Comparison of ENCODE assay signal across 23 cellular contexts in genomic region chr12:10276774-10277173, GRCh38. TPM values are rescaled to one million over a fixed set of nuclear protein-coding genes. Genes with fewer than 3 reads are reported as not detected.
DNase-seq lines count a peak whose midpoint lies in the region; ATAC-seq and TF ChIP-seq lines count a peak whose summit lies in the region.
"Had no signal": no experiment of that assay in that cellular context is flagged by ENCODE, and none has a peak within 500 bp of the region (broad histone marks: within the 10 kb centered on the region; RNA-seq: fewer than 3 reads in every experiment).

No MANE protein-coding gene starts in this region.

- ATAC-seq in activated CD8-positive, alpha-beta T cell treated with anti-CD3 and anti-CD28 coated beads for 36 hours: peak; percentile 30
- no peak for ATAC-seq in activated CD8-positive, alpha-beta T cell treated with anti-CD3 and anti-CD28 coated beads, Interleukin-2, amount 10 ng/mL, durations not matched to agents 7 days and 5 days
- peak; percentile 59 for ATAC-seq in activated naive CD8-positive, alpha-beta T cell treated with anti-CD3 and anti-CD28 coated beads, Interleukin-2, amount 50 U/mL, for 24 hours
- peak in 1 of 3 donors; percentile 13 for ATAC-seq in natural killer cell

- H3K4me1 Mint-ChIP-seq in activated CD8-positive, alpha-beta T cell treated with anti-CD3 and anti-CD28 coated beads for 36 hours (ENCODE audit: low read depth): peaks cover 22% of the 10 kb centered on the region
- peaks cover 4% of the 10 kb centered on the region for H3K4me1 Mint-ChIP-seq in activated CD8-positive, alpha-beta T cell treated with anti-CD3 and anti-CD28 coated beads, Interleukin-2, amount 10 ng/mL, durations not matched to agents 7 days and 5 days (ENCODE audit: low read depth)
- peaks cover 25% of the 10 kb centered on the region for H3K4me1 Mint-ChIP-seq in activated naive CD8-positive, alpha-beta T cell treated with anti-CD3 and anti-CD28 coated beads, Interleukin-2, amount 50 U/mL, for 24 hours
- peaks cover 45 to 59% of the 10 kb centered on the region in 2 donors for H3K4me1 Mint-ChIP-seq in natural killer cell
- H3K4me1 Mint-ChIP-seq: CD4-positive, CD25-positive, alpha-beta regulatory T cell had no signal

- no peak for DNase-seq in activated CD8-positive, alpha-beta T cell treated with anti-CD3 and anti-CD28 coated beads for 36 hours
- no peak for DNase-seq in activated CD8-positive, alpha-beta T cell treated with anti-CD3 and anti-CD28 coated beads, Interleukin-2, amount 10 ng/mL, durations not matched to agents 7 days and 5 days
- no peak for DNase-seq in activated naive CD8-positive, alpha-beta T cell treated with anti-CD3 and anti-CD28 coated beads, Interleukin-2, amount 50 U/mL, for 24 hours
- DNase-seq in natural killer cell (no peak), DMS 273 treated with DMSO at 0.1 percent for 48 hours (lab: John Stamatoyannopoulos, UW) (no peak), cortex of kidney (lab: John Stamatoyannopoulos, UW) (no peak), NCI-H1694 treated with DMSO at 0.1 percent for 48 hours (lab: John Stamatoyannopoulos, UW) (no peak), NCI-H2029 treated with DMSO at 0.1 percent for 48 hours (lab: John Stamatoyannopoulos, UW) (no peak)
- DNase-seq: 8988T; BE2C; CD4-positive, CD25-positive, alpha-beta regulatory T cell; COR-L47; DMS153; GF-D8; HCEC 1CT; IMR-90; MG63; NCI-H1092; NCI-H146; NCI-H748 treated with DMSO at 0.1 percent for 48 hours; NK-92 treated with Interleukin-12 subunit alpha and Interleukin-12 subunit beta, amount 100 ng/mL, for 24 hours; Right ventricle myocardium superior had no signal

- peaks cover 1% of the 10 kb centered on the region for H3K36me3 Mint-ChIP-seq in activated CD8-positive, alpha-beta T cell treated with anti-CD3 and anti-CD28 coated beads for 36 hours (ENCODE audit: low read depth)
- H3K36me3 Mint-ChIP-seq in activated CD8-positive, alpha-beta T cell treated with anti-CD3 and anti-CD28 coated beads, Interleukin-2, amount 10 ng/mL, durations not matched to agents 7 days and 5 days (ENCODE audit: low read depth): no peaks in the 10 kb centered on the region
- H3K36me3 Mint-ChIP-seq in activated naive CD8-positive, alpha-beta T cell treated with anti-CD3 and anti-CD28 coated beads, Interleukin-2, amount 50 U/mL, for 24 hours (ENCODE audit: low read depth): peaks cover 2% of the 10 kb centered on the region
- peaks cover 7% of the 10 kb centered on the region for H3K36me3 Mint-ChIP-seq in natural killer cell
- H3K36me3 Mint-ChIP-seq: CD4-positive, CD25-positive, alpha-beta regulatory T cell had no signal

- POLR2A ChIA-PET in activated CD8-positive, alpha-beta T cell treated with anti-CD3 and anti-CD28 coated beads for 36 hours (lab: Charles Lee): no interaction called here
- POLR2A ChIA-PET in activated CD8-positive, alpha-beta T cell treated with anti-CD3 and anti-CD28 coated beads, Interleukin-2, amount 10 ng/mL, durations not matched to agents 7 days and 5 days (lab: Charles Lee): no interaction called here

- intact Hi-C loops in activated CD8-positive, alpha-beta T cell treated with anti-CD3 and anti-CD28 coated beads for 36 hours (cut with micrococcal nuclease): no loop called here
- intact Hi-C loops in natural killer cell (cut with micrococcal nuclease): loop anchor here (5.0 kb wide), 1 partner anchor 36 kb away; no protein-coding TSS in a partner anchor

- H3K27ac Mint-ChIP-seq in activated CD8-positive, alpha-beta T cell treated with anti-CD3 and anti-CD28 coated beads for 36 hours: peak overlapping the region; percentile 68
- H3K27ac Mint-ChIP-seq in activated CD8-positive, alpha-beta T cell treated with anti-CD3 and anti-CD28 coated beads, Interleukin-2, amount 10 ng/mL, durations not matched to agents 7 days and 5 days: no peak overlapping the region
- peak overlapping the region; percentile 40 for H3K27ac Mint-ChIP-seq in activated naive CD8-positive, alpha-beta T cell treated with anti-CD3 and anti-CD28 coated beads, Interleukin-2, amount 50 U/mL, for 24 hours
- peak overlapping the region; percentile 72 to 73 for H3K27ac Mint-ChIP-seq in natural killer cell
- H3K27ac Mint-ChIP-seq: CD4-positive, CD25-positive, alpha-beta regulatory T cell had no signal

- peaks cover 2% of the 10 kb centered on the region for H3K27me3 Mint-ChIP-seq in activated CD8-positive, alpha-beta T cell treated with anti-CD3 and anti-CD28 coated beads for 36 hours
- H3K27me3 Mint-ChIP-seq in activated CD8-positive, alpha-beta T cell treated with anti-CD3 and anti-CD28 coated beads, Interleukin-2, amount 10 ng/mL, durations not matched to agents 7 days and 5 days (ENCODE audit: low read depth): peaks cover 1% of the 10 kb centered on the region
- peaks cover 3% of the 10 kb centered on the region for H3K27me3 Mint-ChIP-seq in activated naive CD8-positive, alpha-beta T cell treated with anti-CD3 and anti-CD28 coated beads, Interleukin-2, amount 50 U/mL, for 24 hours
- H3K27me3 Mint-ChIP-seq in natural killer cell (ENCODE audit: low read depth in 2 of 2): no peaks in the 10 kb centered on the region

- H3K4me3 Mint-ChIP-seq in activated CD8-positive, alpha-beta T cell treated with anti-CD3 and anti-CD28 coated beads for 36 hours: no peak overlapping the region
- no peak overlapping the region for H3K4me3 Mint-ChIP-seq in activated CD8-positive, alpha-beta T cell treated with anti-CD3 and anti-CD28 coated beads, Interleukin-2, amount 10 ng/mL, durations not matched to agents 7 days and 5 days
- no peak overlapping the region for H3K4me3 Mint-ChIP-seq in activated naive CD8-positive, alpha-beta T cell treated with anti-CD3 and anti-CD28 coated beads, Interleukin-2, amount 50 U/mL, for 24 hours
- peak overlapping the region; percentile 45 for H3K4me3 Mint-ChIP-seq in natural killer cell
- H3K4me3 Mint-ChIP-seq: CD4-positive, CD25-positive, alpha-beta regulatory T cell had no signal

- CTCF ChIA-PET in activated CD8-positive, alpha-beta T cell treated with anti-CD3 and anti-CD28 coated beads for 36 hours (lab: Charles Lee): no interaction called here
- CTCF ChIA-PET in activated CD8-positive, alpha-beta T cell treated with anti-CD3 and anti-CD28 coated beads, Interleukin-2, amount 10 ng/mL, durations not matched to agents 7 days and 5 days (lab: Charles Lee): no interaction called here

- no peak for TF ChIP-seq CTCF in activated CD8-positive, alpha-beta T cell treated with anti-CD3 and anti-CD28 coated beads for 36 hours (IDR thresholded peaks at IDR 0.05)
- TF ChIP-seq CTCF in natural killer cell (IDR thresholded peaks at IDR 0.05): no peak

- peaks cover 1% of the 10 kb centered on the region for H3K9me3 Mint-ChIP-seq in activated CD8-positive, alpha-beta T cell treated with anti-CD3 and anti-CD28 coated beads for 36 hours
- peaks cover 13% of the 10 kb centered on the region for H3K9me3 Mint-ChIP-seq in activated CD8-positive, alpha-beta T cell treated with anti-CD3 and anti-CD28 coated beads, Interleukin-2, amount 10 ng/mL, durations not matched to agents 7 days and 5 days (ENCODE audit: insufficient read depth)
- H3K9me3 Mint-ChIP-seq in activated naive CD8-positive, alpha-beta T cell treated with anti-CD3 and anti-CD28 coated beads, Interleukin-2, amount 50 U/mL, for 24 hours: peaks cover 11% of the 10 kb centered on the region
- peaks cover 3 to 4% of the 10 kb centered on the region in 2 donors for H3K9me3 Mint-ChIP-seq in natural killer cell

RNA-seq across cellular contexts. Expression of gene KLRD1, which starts 30.9 kb away (rescaled TPM):
- 10 to 100 TPM in 1 of 2 experiments, 1 to 10 TPM in 1; 6.9 to 10.8 TPM for total RNA-seq in activated CD8-positive, alpha-beta T cell treated with anti-CD3 and anti-CD28 coated beads for 36 hours
- 1 to 10 TPM; 7.6 to 8.8 TPM for total RNA-seq in activated CD8-positive, alpha-beta T cell treated with anti-CD3 and anti-CD28 coated beads, Interleukin-2, amount 10 ng/mL, durations not matched to agents 7 days and 5 days
- total RNA-seq in natural killer cell: 100 to 1,000 TPM; 568 to 782 (median 688) TPM
- total RNA-seq: NCI-H460 had no signal

Comparison
In these comparisons a context has a peak if more than half of its experiments do, and no peak if none do; other contexts are left out.
1. RNA of gene KLRD1, which starts 30.9 kb away (total RNA-seq): 568 to 782 TPM in natural killer cell; 6.9 to 10.8 TPM in activated CD8-positive, alpha-beta T cell treated with anti-CD3 and anti-CD28 coated beads for 36 hours and 7.6 to 8.8 TPM in activated CD8-positive, alpha-beta T cell treated with anti-CD3 and anti-CD28 coated beads, Interleukin-2, amount 10 ng/mL, durations not matched to agents 7 days and 5 days; every median in the first group is over 10 times any median in the second.